ENCODE assay signal across 2 cellular contexts in genomic region chr1:108232183-108232582, GRCh38. TPM values are rescaled to one million over a fixed set of nuclear protein-coding genes. Genes with fewer than 3 reads are reported as not detected.
"Had no signal": no experiment of that assay in that cellular context is flagged by ENCODE, and none has a peak within 500 bp of the region (broad histone marks: within the 10 kb centered on the region; RNA-seq: fewer than 3 reads in every experiment).

No MANE protein-coding gene starts in this region.

RNA-seq across cellular contexts. Expression of gene NBPF4, which starts 11.7 kb away (rescaled TPM):
- total RNA-seq: G401, GM12878 had no signal
